ENCODE assay signal across 20 cellular contexts in the genomic region with DNA sequence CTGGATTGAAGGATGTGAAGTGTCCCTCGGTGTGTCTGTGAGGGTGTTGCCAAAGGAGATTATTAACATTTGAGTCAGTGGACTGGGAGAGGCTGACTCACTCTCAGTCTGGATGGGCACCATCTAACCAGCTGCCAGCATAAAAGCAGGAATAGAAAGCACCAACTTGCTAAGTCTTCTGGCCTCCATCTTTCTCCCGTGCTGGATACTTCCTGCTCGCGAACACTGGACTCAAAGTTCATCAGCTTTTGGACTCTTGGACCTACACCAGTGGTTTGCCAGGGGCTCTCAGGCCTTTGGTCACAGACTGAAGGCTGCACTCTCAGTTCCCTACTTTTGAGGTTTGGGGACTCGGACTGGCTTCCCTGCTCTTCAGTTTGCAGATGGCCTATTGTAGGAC.
DNase-seq lines count a peak whose midpoint lies in the region; ATAC-seq and TF ChIP-seq lines count a peak whose summit lies in the region.
"Had no signal": no experiment of that assay in that cellular context is flagged by ENCODE, and none has a peak within 500 bp of the region (broad histone marks: within the 10 kb centered on the region; RNA-seq: fewer than 3 reads in every experiment).

No MANE protein-coding gene starts in this region.

- no peaks in the 10 kb centered on the region for H3K9me3 Mint-ChIP-seq in stimulated activated naive B cell treated with anti-CD40 and anti-IgM and Interleukin-4, amounts not matched to agents 10 μg/mL and 1 μg/mL and 100 μg/mL, for 72 hours
- H3K9me3 Mint-ChIP-seq: activated T-helper 17 cell treated with anti-CD3 and anti-CD28 coated beads, Interleukin-2, amount 50 U/mL, for 72 hours; CD4-positive, CD25-positive, alpha-beta regulatory T cell; natural killer cell; WTC11 had no signal

- TF ChIP-seq CTCF in RWPE2 (IDR thresholded peaks at IDR 0.05; ENCODE audit: poor library complexity, severe bottlenecking) (no peak), kidney epithelial cell (IDR thresholded peaks at IDR 0.05; ENCODE audit: insufficient read depth, low read length, poor library complexity, severe bottlenecking) (no peak)

- no peaks in the 10 kb centered on the region for H3K27me3 ChIP-seq in RWPE2 (ENCODE audit: insufficient read depth, poor library complexity, severe bottlenecking)
- no peaks in the 10 kb centered on the region for H3K27me3 ChIP-seq in kidney epithelial cell (ENCODE audit: control insufficient read depth, insufficient read depth, low read length)
- H3K27me3 ChIP-seq: upper lobe of right lung had no signal

- H3K4me1 Mint-ChIP-seq in stimulated activated naive B cell treated with anti-CD40 and anti-IgM and Interleukin-4, amounts not matched to agents 10 μg/mL and 1 μg/mL and 100 μg/mL, for 72 hours: peaks cover 21 to 42% of the 10 kb centered on the region in 2 donors
- H3K4me1 Mint-ChIP-seq: activated T-helper 17 cell treated with anti-CD3 and anti-CD28 coated beads, Interleukin-2, amount 50 U/mL, for 72 hours; CD4-positive, CD25-positive, alpha-beta regulatory T cell; WTC11 had no signal

- H3K27ac Mint-ChIP-seq in stimulated activated naive B cell treated with anti-CD40 and anti-IgM and Interleukin-4, amounts not matched to agents 10 μg/mL and 1 μg/mL and 100 μg/mL, for 72 hours: peak overlapping the region; percentile 53
- H3K27ac Mint-ChIP-seq: activated T-helper 17 cell treated with anti-CD3 and anti-CD28 coated beads, Interleukin-2, amount 50 U/mL, for 72 hours; CD4-positive, CD25-positive, alpha-beta regulatory T cell; natural killer cell; WTC11 had no signal

- ATAC-seq in RWPE2 (ENCODE audit: low read depth): peak; percentile 73
- ATAC-seq in stimulated activated naive B cell treated with anti-CD40 and anti-IgM and Interleukin-4, amounts not matched to agents 10 μg/mL and 1 μg/mL and 100 μg/mL, for 72 hours (replicated peaks): no peak
- no peak for ATAC-seq in stimulated activated naive CD8-positive, alpha-beta T cell treated with anti-CD3 and anti-CD28 coated beads, Interleukin-15, Interleukin-2, amounts not matched to agents 100 U/mL and 50 U/mL, for 24 hours
- ATAC-seq in GM21723 (IDR thresholded peaks at IDR 0.05; ENCODE audit: unreplicated experiment): no peak
- ATAC-seq: activated T-helper 17 cell treated with anti-CD3 and anti-CD28 coated beads, Interleukin-2, amount 50 U/mL, for 72 hours; natural killer cell; upper lobe of right lung; WTC11 had no signal

- DNase-seq in DMS53 (lab: John Stamatoyannopoulos, UW): peak; percentile 25
- DNase-seq in DMS53 treated with DMSO at 0.1 percent for 48 hours (lab: John Stamatoyannopoulos, UW; ENCODE audit: unreplicated experiment): no peak
- no peak for DNase-seq in RWPE2 (ENCODE audit: low spot score)
- DNase-seq in kidney epithelial cell (ENCODE audit: low read depth): peak; percentile 43
- no peak for DNase-seq in stimulated activated naive B cell treated with anti-CD40 and anti-IgM and Interleukin-4, amounts not matched to agents 10 μg/mL and 1 μg/mL and 100 μg/mL, for 72 hours
- no peak for DNase-seq in stimulated activated naive CD8-positive, alpha-beta T cell treated with anti-CD3 and anti-CD28 coated beads, Interleukin-15, Interleukin-2, amounts not matched to agents 100 U/mL and 50 U/mL, for 24 hours
- no peak for DNase-seq in NCI-H524 treated with DMSO at 0.1 percent for 48 hours (lab: John Stamatoyannopoulos, UW)
- DNase-seq: activated CD8-positive, alpha-beta memory T cell treated with anti-CD3 and anti-CD28 coated beads for 24 hours; CD4-positive, CD25-positive, alpha-beta regulatory T cell; natural killer cell; NCI-H2081; NCI-H526 treated with DMSO at 0.1 percent for 48 hours; stimulated activated CD4-positive, alpha-beta T cell treated with anti-CD3 and anti-CD28 coated beads, Interleukin-12 subunit alpha, Interleukin-12 subunit beta, amount 100 ng/mL, for 4 hours; stimulated activated naive CD4-positive, alpha-beta T cell treated with Interleukin-2 at 50 U/mL for 16 hours; upper lobe of right lung had no signal

- H3K4me1 ChIP-seq in RWPE2 (ENCODE audit: insufficient read depth, poor library complexity, severe bottlenecking): peaks cover 2% of the 10 kb centered on the region
- H3K4me1 ChIP-seq: prostate gland had no signal

- H3K36me3 ChIP-seq in RWPE2 (ENCODE audit: low read depth) (no peaks in the 10 kb centered on the region), kidney epithelial cell (ENCODE audit: control insufficient read depth, insufficient read depth, low read length) (no peaks in the 10 kb centered on the region)
- H3K36me3 ChIP-seq: prostate gland, upper lobe of right lung had no signal

- no peak overlapping the region for H3K4me3 Mint-ChIP-seq in stimulated activated naive B cell treated with anti-CD40 and anti-IgM and Interleukin-4, amounts not matched to agents 10 μg/mL and 1 μg/mL and 100 μg/mL, for 72 hours
- H3K4me3 Mint-ChIP-seq: activated T-helper 17 cell treated with anti-CD3 and anti-CD28 coated beads, Interleukin-2, amount 50 U/mL, for 72 hours; CD4-positive, CD25-positive, alpha-beta regulatory T cell; natural killer cell; WTC11 had no signal

- no peaks in the 10 kb centered on the region for H3K27me3 Mint-ChIP-seq in stimulated activated naive B cell treated with anti-CD40 and anti-IgM and Interleukin-4, amounts not matched to agents 10 μg/mL and 1 μg/mL and 100 μg/mL, for 72 hours
- H3K27me3 Mint-ChIP-seq: activated T-helper 17 cell treated with anti-CD3 and anti-CD28 coated beads, Interleukin-2, amount 50 U/mL, for 72 hours had no signal

- H3K4me3 ChIP-seq in RWPE2 (ENCODE audit: severe bottlenecking) (no peak overlapping the region), kidney epithelial cell (ENCODE audit: low read depth, low read length) (no peak overlapping the region)
- H3K4me3 ChIP-seq: prostate gland, upper lobe of right lung had no signal

- no peaks in the 10 kb centered on the region for H3K36me3 Mint-ChIP-seq in stimulated activated naive B cell treated with anti-CD40 and anti-IgM and Interleukin-4, amounts not matched to agents 10 μg/mL and 1 μg/mL and 100 μg/mL, for 72 hours
- H3K36me3 Mint-ChIP-seq: CD4-positive, CD25-positive, alpha-beta regulatory T cell; natural killer cell; WTC11 had no signal

- no peaks in the 10 kb centered on the region for H3K9me3 ChIP-seq in RWPE2 (ENCODE audit: severe bottlenecking)
- H3K9me3 ChIP-seq: prostate gland, upper lobe of right lung had no signal

- H3K27ac ChIP-seq in RWPE2 (ENCODE audit: poor library complexity, severe bottlenecking): no peak overlapping the region
- H3K27ac ChIP-seq: 22Rv1, prostate gland, upper lobe of right lung had no signal

Comparison
In these comparisons a context has a peak if more than half of its experiments do, and no peak if none do; other contexts are left out.
1. DNase-seq: peak in DMS53 (single experiment) and kidney epithelial cell (single experiment); none in DMS53 treated with DMSO at 0.1 percent for 48 hours (single experiment), RWPE2 (single experiment), stimulated activated naive B cell treated with anti-CD40 and anti-IgM and Interleukin-4, amounts not matched to agents 10 μg/mL and 1 μg/mL and 100 μg/mL, for 72 hours (single experiment), stimulated activated naive CD8-positive, alpha-beta T cell treated with anti-CD3 and anti-CD28 coated beads, Interleukin-15, Interleukin-2, amounts not matched to agents 100 U/mL and 50 U/mL, for 24 hours (single experiment) and NCI-H524 treated with DMSO at 0.1 percent for 48 hours (single experiment).